24 cellular contexts compared by ENCODE assay signal in the genomic region with DNA sequence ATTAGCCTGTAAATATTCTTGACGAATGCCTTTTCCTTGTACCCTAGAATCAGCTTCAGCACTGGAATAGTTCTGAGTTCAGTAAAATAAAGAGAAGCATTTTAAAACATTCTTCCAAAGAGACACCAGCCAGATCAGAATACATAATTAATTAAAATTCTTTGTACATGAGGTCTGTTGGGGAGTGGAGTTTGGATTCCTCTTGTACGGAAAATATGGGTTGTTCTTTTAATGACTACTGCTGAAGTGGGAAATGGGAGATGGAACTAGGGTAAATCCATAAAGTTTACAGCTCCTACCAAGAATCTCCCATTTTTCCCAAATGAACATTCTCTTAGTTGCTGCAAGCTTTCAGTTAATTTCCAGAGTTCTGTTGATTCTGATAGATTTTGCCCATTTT.
"Had no signal": no experiment of that assay in that cellular context is flagged by ENCODE, and none has a peak within 500 bp of the region (broad histone marks: within the 10 kb centered on the region; RNA-seq: fewer than 3 reads in every experiment).

No MANE protein-coding gene starts in this region.

- ATAC-seq: activated naive CD4-positive, alpha-beta T cell treated with anti-CD3 and anti-CD28 coated beads, Interleukin-2, amount 50 U/mL, for 72 hours; activated naive CD8-positive, alpha-beta T cell treated with anti-CD3 and anti-CD28 coated beads, Interleukin-2, amount 50 U/mL, for 24 hours; activated T-cell treated with anti-CD3 and anti-CD28 coated beads, Interleukin-2, amount 50 U/mL, for 4 hours; T-helper 17 cell; WTC11 had no signal

- H3K4me1 ChIP-seq: Peyer's patch had no signal

- H3K27ac ChIP-seq: KMS-11, Peyer's patch, RWPE1, SJCRH30 had no signal

- H3K9ac ChIP-seq: KMS-11 had no signal

- H3K4me2 ChIP-seq: KMS-11 had no signal

- H3K36me3 ChIP-seq: MG63, Peyer's patch, SJCRH30 had no signal

- H3K27me3 ChIP-seq: MG63, Peyer's patch, SJCRH30 had no signal

- H3K4me3 ChIP-seq: MG63, Peyer's patch, SJCRH30 had no signal

- DNase-seq: activated CD4-positive, alpha-beta T cell treated with anti-CD3 and anti-CD28 coated beads for 1 hour; activated CD4-positive, alpha-beta T cell treated with anti-CD3 and anti-CD28 coated beads, Interleukin-2, amount 10 ng/mL, durations not matched to agents 24 days and 14 days; activated CD4-positive, alpha-beta T cell treated with anti-CD3 and anti-CD28 coated beads, Interleukin-2, amount 50 U/mL, for 48 hours; activated CD8-positive, alpha-beta memory T cell treated with anti-CD3 and anti-CD28 coated beads for 24 hours; activated effector memory CD4-positive, alpha-beta T cell treated with anti-CD3 and anti-CD28 coated beads, Interleukin-2, amount 50 U/mL, for 16 hours; activated naive CD4-positive, alpha-beta T cell treated with Interleukin-2 at 50 U/mL for 16 hours; activated naive CD8-positive, alpha-beta T cell treated with anti-CD3 and anti-CD28 coated beads, Interleukin-2, amount 50 U/mL, for 24 hours; activated T-cell treated with anti-CD3 and anti-CD28 coated beads, Interleukin-2, amount 50 U/mL, for 4 hours; amniotic stem cell; MG63; NCI-H1105; NCI-H1436; NCI-H1694 treated with DMSO at 0.1 percent for 48 hours; NCI-H2029 treated with DMSO at 0.1 percent for 48 hours; NCI-H524; Peyer's patch; Right ventricle myocardium superior; T-helper 17 cell; T-helper 9 cell had no signal

- H3K9me3 ChIP-seq: MG63, Peyer's patch had no signal
